ENCODE assay signal across 15 cellular contexts in genomic region chr1:203135636-203136305, GRCh38. TPM values are rescaled to one million over a fixed set of nuclear protein-coding genes. Genes with fewer than 3 reads are reported as not detected.
DNase-seq lines count a peak whose midpoint lies in the region; ATAC-seq and TF ChIP-seq lines count a peak whose summit lies in the region.
"Had no signal": no experiment of that assay in that cellular context is flagged by ENCODE, and none has a peak within 500 bp of the region (broad histone marks: within the 10 kb centered on the region; RNA-seq: fewer than 3 reads in every experiment).

No MANE protein-coding gene starts in this region.

- H3K27ac Mint-ChIP-seq in activated CD8-positive, alpha-beta T cell treated with anti-CD3 and anti-CD28 coated beads for 36 hours = no peak overlapping the region

- H2BK5ac ChIP-seq in mesendoderm (ENCODE audit: low read length) (no peak overlapping the region), trophoblast cell (ENCODE audit: low read depth, low read length, poor library complexity) (no peak overlapping the region)

- H3K36me3 Mint-ChIP-seq in activated CD8-positive, alpha-beta T cell treated with anti-CD3 and anti-CD28 coated beads for 36 hours (ENCODE audit: low read depth) = no peaks in the 10 kb centered on the region

- H2AFZ ChIP-seq in trophoblast cell (ENCODE audit: insufficient read depth, low read length, poor library complexity) = no peak overlapping the region

- intact Hi-C loops in activated CD8-positive, alpha-beta T cell treated with anti-CD3 and anti-CD28 coated beads for 36 hours (cut with micrococcal nuclease) = no loop called here
- intact Hi-C loops in lower lobe of right lung (cut with DNase I) = no loop called here

- no peak overlapping the region for H2BK15ac ChIP-seq in mesendoderm (replicated peaks; ENCODE audit: low read depth)

- DNase-seq in Caki2 (ENCODE audit: low read depth) (peak; percentile 83), M059J (ENCODE audit: low read depth) (peak; percentile 75), mesendoderm (peak; percentile 44), COR-L47 (lab: John Stamatoyannopoulos, UW) (no peak), AG20443 (ENCODE audit: low spot score) (no peak), lower lobe of right lung (no peak), trophoblast cell (no peak)
- peak; percentile 31 for DNase-seq in activated CD8-positive, alpha-beta T cell treated with anti-CD3 and anti-CD28 coated beads for 36 hours
- DNase-seq: activated naive CD4-positive, alpha-beta T cell treated with Interleukin-2 at 50 U/mL for 16 hours; cortex of kidney; HCEC 1CT; left cardiac atrium; NCI-H345 had no signal

- no peak overlapping the region for H3K56ac ChIP-seq in mesendoderm (ENCODE audit: low read length)

- peaks cover 4% of the 10 kb centered on the region for H3K27me3 Mint-ChIP-seq in activated CD8-positive, alpha-beta T cell treated with anti-CD3 and anti-CD28 coated beads for 36 hours

- H3K79me2 ChIP-seq in mesendoderm (ENCODE audit: control insufficient read depth, insufficient read depth, low read length) (no peaks in the 10 kb centered on the region), trophoblast cell (ENCODE audit: control insufficient read depth, insufficient read depth, low read length, poor library complexity) (no peaks in the 10 kb centered on the region)

- H3K27me3 ChIP-seq in mesendoderm (ENCODE audit: insufficient read depth, low read length, poor library complexity) = no peaks in the 10 kb centered on the region
- peaks cover 4% of the 10 kb centered on the region for H3K27me3 ChIP-seq in lower lobe of right lung (ENCODE audit: low read depth)
- H3K27me3 ChIP-seq in trophoblast cell (ENCODE audit: insufficient read depth, low read length) = no peaks in the 10 kb centered on the region

- H3K4ac ChIP-seq in mesendoderm (ENCODE audit: low read depth, low read length) (no peak overlapping the region), trophoblast cell (ENCODE audit: low read depth, low read length) (no peak overlapping the region)

- no peak overlapping the region for H4K12ac ChIP-seq in trophoblast cell (ENCODE audit: low read depth, low read length)

- no peak overlapping the region for H4K91ac ChIP-seq in trophoblast cell (ENCODE audit: low read depth, low read length)

- H3K9me3 ChIP-seq in lower lobe of right lung (no peaks in the 10 kb centered on the region), trophoblast cell (ENCODE audit: insufficient read depth, low read depth, low read length) (peaks cover 3% of the 10 kb centered on the region)

- H3K27ac ChIP-seq in mesendoderm (ENCODE audit: low read depth, low read length) (no peak overlapping the region), lower lobe of right lung (no peak overlapping the region), trophoblast cell (ENCODE audit: low read depth, low read length) (no peak overlapping the region)

- H3K9me3 Mint-ChIP-seq in activated CD8-positive, alpha-beta T cell treated with anti-CD3 and anti-CD28 coated beads for 36 hours = no peaks in the 10 kb centered on the region

- no peak overlapping the region for H2BK12ac ChIP-seq in trophoblast cell (ENCODE audit: low read length)

- H3K4me3 ChIP-seq in mesendoderm (ENCODE audit: low read length) (no peak overlapping the region), lower lobe of right lung (no peak overlapping the region), trophoblast cell (ENCODE audit: low read depth, low read length) (no peak overlapping the region)

- H4K8ac ChIP-seq in mesendoderm (ENCODE audit: low read depth, low read length) = no peak overlapping the region
- no peak overlapping the region for H4K8ac ChIP-seq in trophoblast cell (ENCODE audit: low read depth, low read length)

- no peak overlapping the region for H3K14ac ChIP-seq in trophoblast cell (ENCODE audit: low read length)

- peak; percentile 74 for ATAC-seq in activated CD8-positive, alpha-beta T cell treated with anti-CD3 and anti-CD28 coated beads for 36 hours
- ATAC-seq in lower lobe of right lung = no peak
- ATAC-seq: left cardiac atrium had no signal

- POLR2A ChIA-PET in activated CD8-positive, alpha-beta T cell treated with anti-CD3 and anti-CD28 coated beads for 36 hours (lab: Charles Lee) = no interaction called here

- H3K18ac ChIP-seq in mesendoderm (ENCODE audit: low read length) = no peak overlapping the region
- H3K18ac ChIP-seq in trophoblast cell (ENCODE audit: low read length) = no peak overlapping the region

- CTCF ChIA-PET in activated CD8-positive, alpha-beta T cell treated with anti-CD3 and anti-CD28 coated beads for 36 hours (lab: Charles Lee) = interaction anchor here (1.2 kb wide), 2 partner anchors 51 to 80 kb away, joined by 3 to 5 read pairs; no protein-coding TSS in a partner anchor

- no peak overlapping the region for H4K5ac ChIP-seq in mesendoderm (ENCODE audit: low read length)

- H2AK5ac ChIP-seq in mesendoderm (ENCODE audit: low read length) (no peak overlapping the region), trophoblast cell (ENCODE audit: low read length) (no peak overlapping the region)

- no peak overlapping the region for H3K4me3 Mint-ChIP-seq in activated CD8-positive, alpha-beta T cell treated with anti-CD3 and anti-CD28 coated beads for 36 hours

- no peaks in the 10 kb centered on the region for H3K4me1 Mint-ChIP-seq in activated CD8-positive, alpha-beta T cell treated with anti-CD3 and anti-CD28 coated beads for 36 hours (ENCODE audit: low read depth)

- no CpG with 5 or more reads among the region's 8 CpGs for WGBS in mesendoderm (ENCODE audit: extremely low coverage, insufficient coverage, low lambda C conversion rate)
- WGBS in trophoblast cell (ENCODE audit: extremely low coverage, insufficient coverage, insufficient read length) = no CpG with 5 or more reads among the region's 8 CpGs

- H3K79me1 ChIP-seq in mesendoderm (ENCODE audit: low read length) = peaks cover 3% of the 10 kb centered on the region
- H3K79me1 ChIP-seq in trophoblast cell (ENCODE audit: low read length) = no peaks in the 10 kb centered on the region

- H2BK120ac ChIP-seq in mesendoderm (ENCODE audit: low read depth, low read length) (no peak overlapping the region), trophoblast cell (ENCODE audit: insufficient read depth, low read length, poor library complexity) (no peak overlapping the region)

- TF ChIP-seq CTCF in activated CD8-positive, alpha-beta T cell treated with anti-CD3 and anti-CD28 coated beads for 36 hours (IDR thresholded peaks at IDR 0.05) = no peak
- TF ChIP-seq CTCF in lower lobe of right lung (IDR thresholded peaks at IDR 0.05) = no peak

- in situ Hi-C loops in Caki2 (cut with HindIII; ENCODE audit: low pct_unique_long_range_greater_than_20kb, low sequenced_read_pairs) = no loop called here

- no peak overlapping the region for H3K23ac ChIP-seq in mesendoderm (ENCODE audit: low read length)
- no peak overlapping the region for H3K23ac ChIP-seq in trophoblast cell (ENCODE audit: low read length)

- H3K9ac ChIP-seq in mesendoderm (ENCODE audit: low read length) (no peak overlapping the region), trophoblast cell (ENCODE audit: low read length) (no peak overlapping the region)

- H3K4me1 ChIP-seq in mesendoderm (ENCODE audit: control insufficient read depth, low read depth, low read length) = peaks cover 13% of the 10 kb centered on the region
- peaks cover 13% of the 10 kb centered on the region for H3K4me1 ChIP-seq in lower lobe of right lung
- H3K4me1 ChIP-seq in trophoblast cell (ENCODE audit: control insufficient read depth in 1 of 2, insufficient read depth in 2 of 2, low read length in 2 of 2) = peaks cover 0 to 6% of the 10 kb centered on the region in 2 experiments

- H3K36me3 ChIP-seq in mesendoderm (ENCODE audit: control insufficient read depth, insufficient read depth, low read length) (no peaks in the 10 kb centered on the region), lower lobe of right lung (no peaks in the 10 kb centered on the region), trophoblast cell (ENCODE audit: control insufficient read depth in 1 of 2, insufficient read depth in 2 of 2, low read length in 2 of 2) (no peaks in the 10 kb centered on the region)

- H3K4me2 ChIP-seq in mesendoderm (ENCODE audit: low read length) (no peak overlapping the region), trophoblast cell (ENCODE audit: low read length) (no peak overlapping the region)

RNA-seq across cellular contexts. Expression of gene ADORA1, which starts 8.2 kb away (rescaled TPM):
- 87.9 and 100 TPM in 2 replicates for total RNA-seq in Caki2 (2014; rRNA removed; shearing (Covaris generic); ENCODE audit: low replicate concordance)
- total RNA-seq in M059J (2014; rRNA removed; shearing (Covaris generic)) = 1.6 and 5.6 TPM in 2 replicates
- not detected for total RNA-seq in activated CD8-positive, alpha-beta T cell treated with anti-CD3 and anti-CD28 coated beads for 36 hours
- 8.0 TPM for polyA plus RNA-seq in mesendoderm (2013, experiment 1 of 2)
- 8.0 TPM for polyA plus RNA-seq in mesendoderm (2013, experiment 2 of 2)
- total RNA-seq in lower lobe of right lung = 4.1 TPM
- polyA plus RNA-seq in trophoblast cell (2013) = 1.3 and 1.4 TPM in 2 replicates

RNA-seq across cellular contexts. Expression of gene MYBPH, which starts 39.9 kb away (rescaled TPM):
- not detected in 2 replicates for total RNA-seq in Caki2 (2014; rRNA removed; shearing (Covaris generic); ENCODE audit: low replicate concordance)
- total RNA-seq in M059J (2014; rRNA removed; shearing (Covaris generic)) = not detected in 2 replicates
- total RNA-seq in activated CD8-positive, alpha-beta T cell treated with anti-CD3 and anti-CD28 coated beads for 36 hours = not detected
- polyA plus RNA-seq in mesendoderm (2013, experiment 1 of 2) = not detected
- 0.04 TPM for polyA plus RNA-seq in mesendoderm (2013, experiment 2 of 2)
- total RNA-seq in lower lobe of right lung = not detected
- polyA plus RNA-seq in trophoblast cell (2013) = not detected in 2 replicates
- total RNA-seq: left cardiac atrium, SK-MEL-5 had no signal

RNA-seq across cellular contexts. Expression of gene MYOG, which starts 50.0 kb away (rescaled TPM):
- not detected in 2 replicates for total RNA-seq in Caki2 (2014; rRNA removed; shearing (Covaris generic); ENCODE audit: low replicate concordance)
- total RNA-seq in M059J (2014; rRNA removed; shearing (Covaris generic)) = not detected in 2 replicates
- total RNA-seq in activated CD8-positive, alpha-beta T cell treated with anti-CD3 and anti-CD28 coated beads for 36 hours = not detected
- 0.13 TPM for polyA plus RNA-seq in mesendoderm (2013, experiment 1 of 2)
- polyA plus RNA-seq in mesendoderm (2013, experiment 2 of 2) = 0.08 TPM
- not detected for total RNA-seq in lower lobe of right lung
- not detected in 2 replicates for polyA plus RNA-seq in trophoblast cell (2013)
- total RNA-seq: left cardiac atrium, omental fat pad, SK-MEL-5 had no signal

RNA-seq across cellular contexts. Expression of gene CHI3L1, which starts 50.7 kb away (rescaled TPM):
- total RNA-seq in Caki2 (2014; rRNA removed; shearing (Covaris generic); ENCODE audit: low replicate concordance) = not detected in 2 replicates
- not detected in 2 replicates for total RNA-seq in M059J (2014; rRNA removed; shearing (Covaris generic))
- total RNA-seq in activated CD8-positive, alpha-beta T cell treated with anti-CD3 and anti-CD28 coated beads for 36 hours = not detected
- polyA plus RNA-seq in mesendoderm (2013, experiment 1 of 2) = 0.22 TPM
- 0.20 TPM for polyA plus RNA-seq in mesendoderm (2013, experiment 2 of 2)
- total RNA-seq in lower lobe of right lung = 22.2 TPM
- polyA plus RNA-seq in trophoblast cell (2013) = not detected in 2 replicates

Comparison
In these comparisons a context has a peak if more than half of its experiments do, and no peak if none do; other contexts are left out.
1. DNase-seq: peak in Caki2 (single experiment), M059J (single experiment), activated CD8-positive, alpha-beta T cell treated with anti-CD3 and anti-CD28 coated beads for 36 hours (single experiment) and mesendoderm (single experiment); none in COR-L47 (single experiment), AG20443 (single experiment), lower lobe of right lung (single experiment) and trophoblast cell (0 of 2).
2. RNA of gene ADORA1, which starts 8.2 kb away (total RNA-seq): 87.9 to 100 TPM in Caki2; 1.6 to 5.6 TPM in M059J, 4.1 TPM in lower lobe of right lung (single experiment) and not detected in activated CD8-positive, alpha-beta T cell treated with anti-CD3 and anti-CD28 coated beads for 36 hours; every median in the first group is over 10 times any median in the second.